ENCODE assay signal across 3 cellular contexts in the genomic region with DNA sequence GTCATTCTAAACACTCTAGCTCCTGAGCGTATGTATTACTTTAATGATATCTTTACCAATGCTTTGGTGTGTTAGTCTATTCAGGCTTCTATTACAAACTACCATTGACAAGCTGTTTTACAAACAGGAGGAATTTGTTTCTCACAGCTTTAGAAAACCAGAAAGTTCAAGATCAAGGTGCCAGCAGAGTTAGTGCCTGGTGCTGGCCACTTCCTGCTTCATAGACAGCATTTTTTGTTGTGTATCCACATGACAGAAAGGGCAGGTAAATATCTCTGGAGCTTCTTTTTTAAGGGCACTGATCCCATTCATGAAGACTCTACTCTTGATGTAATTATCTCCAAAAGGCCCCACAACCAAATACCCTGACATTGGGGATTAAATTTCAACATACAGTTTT. TPM values are rescaled to one million over a fixed set of nuclear protein-coding genes. Genes with fewer than 3 reads are reported as not detected.
"Had no signal": no experiment of that assay in that cellular context is flagged by ENCODE, and none has a peak within 500 bp of the region (broad histone marks: within the 10 kb centered on the region; RNA-seq: fewer than 3 reads in every experiment).

No MANE protein-coding gene starts in this region.

RNA-seq across cellular contexts. Expression of gene RGPD2, which starts 34.5 kb away (rescaled TPM):
- total RNA-seq: M059J, PC-3, SJSA1 had no signal
